Comparison of ENCODE assay signal across 2 cellular contexts in the genomic region with DNA sequence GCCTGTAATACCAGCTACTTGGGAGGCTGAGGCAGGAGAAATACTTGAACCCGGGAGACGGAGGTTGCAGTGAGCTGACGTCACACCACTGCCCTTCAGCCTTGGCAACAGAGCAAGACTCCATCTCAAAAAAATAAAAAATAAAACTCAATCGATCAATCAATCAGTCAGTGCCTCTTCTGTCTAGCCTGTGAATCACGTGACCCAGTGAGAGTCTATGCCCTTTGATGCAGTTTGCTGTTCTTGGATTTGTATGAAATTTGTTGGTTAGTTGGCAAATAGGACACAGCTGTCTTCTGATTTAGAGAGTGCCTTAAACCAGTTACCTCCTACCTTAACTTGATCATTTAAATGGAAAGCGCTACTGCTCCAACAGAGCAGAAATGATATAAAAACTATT.
TF ChIP-seq lines count a peak whose summit lies in the region.

No MANE protein-coding gene starts in this region.

TF ChIP-seq in GM12878, 131 proteins besides CTCF, POLR2A, EP300 and RAD21:
- no peak for TF ChIP-seq NRF1 (conservative IDR thresholded peaks at IDR 0.05; ENCODE audit: low read depth, low read length)
- TF ChIP-seq IRF4 (IDR thresholded peaks at IDR 0.05; ENCODE audit: low read depth, low read length) = no peak
- TF ChIP-seq POU2F2 (IDR thresholded peaks at IDR 0.05; ENCODE audit: borderline replicate concordance, low read depth, low read length) = no peak
- no peak for TF ChIP-seq STAT1 (conservative IDR thresholded peaks at IDR 0.05)
- TF ChIP-seq RAD51 (IDR thresholded peaks at IDR 0.05) = peak; percentile 71
- TF ChIP-seq HCFC1 (IDR thresholded peaks at IDR 0.05; ENCODE audit: low read length) = no peak
- no peak for TF ChIP-seq ZZZ3 (IDR thresholded peaks at IDR 0.05; ENCODE audit: control insufficient read depth, insufficient read length, low read depth)
- no peak for TF ChIP-seq NBN (IDR thresholded peaks at IDR 0.05)
- no peak for TF ChIP-seq DPF2 (IDR thresholded peaks at IDR 0.05)
- TF ChIP-seq RCOR1 (conservative IDR thresholded peaks at IDR 0.05; ENCODE audit: low read depth, low read length) = no peak
- TF ChIP-seq BHLHE40 (IDR thresholded peaks at IDR 0.05; ENCODE audit: borderline replicate concordance in 1 of 2, low read depth in 2 of 2, low read length in 1 of 2) = 0 out of 4 replicates have a peak, but pooled peaks of 1 of the 2 experiments have one; percentile 15
- no peak for TF ChIP-seq BRCA1 (IDR thresholded peaks at IDR 0.05; ENCODE audit: low read depth, low read length)

TF ChIP-seq in H1, 55 proteins besides CTCF, POLR2A, EP300 and RAD21:
- TF ChIP-seq NANOG (IDR thresholded peaks at IDR 0.05; ENCODE audit: insufficient read depth, low read depth, low read length, poor library complexity, severe bottlenecking) (no peak), CTBP2 (IDR thresholded peaks at IDR 0.05; ENCODE audit: borderline replicate concordance, insufficient read depth, insufficient read length, low read length) (no peak)
- TF ChIP-seq, protein P1, sequence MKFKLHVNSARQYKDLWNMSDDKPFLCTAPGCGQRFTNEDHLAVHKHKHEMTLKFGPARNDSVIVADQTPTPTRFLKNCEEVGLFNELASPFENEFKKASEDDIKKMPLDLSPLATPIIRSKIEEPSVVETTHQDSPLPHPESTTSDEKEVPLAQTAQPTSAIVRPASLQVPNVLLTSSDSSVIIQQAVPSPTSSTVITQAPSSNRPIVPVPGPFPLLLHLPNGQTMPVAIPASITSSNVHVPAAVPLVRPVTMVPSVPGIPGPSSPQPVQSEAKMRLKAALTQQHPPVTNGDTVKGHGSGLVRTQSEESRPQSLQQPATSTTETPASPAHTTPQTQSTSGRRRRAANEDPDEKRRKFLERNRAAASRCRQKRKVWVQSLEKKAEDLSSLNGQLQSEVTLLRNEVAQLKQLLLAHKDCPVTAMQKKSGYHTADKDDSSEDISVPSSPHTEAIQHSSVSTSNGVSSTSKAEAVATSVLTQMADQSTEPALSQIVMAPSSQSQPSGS (IDR thresholded peaks at IDR 0.05; ENCODE audit: low read length) = no peak
TF ChIP-seq in H1: peak in this region for 0.
